ENCODE assay signal across 26 cellular contexts in the genomic region with DNA sequence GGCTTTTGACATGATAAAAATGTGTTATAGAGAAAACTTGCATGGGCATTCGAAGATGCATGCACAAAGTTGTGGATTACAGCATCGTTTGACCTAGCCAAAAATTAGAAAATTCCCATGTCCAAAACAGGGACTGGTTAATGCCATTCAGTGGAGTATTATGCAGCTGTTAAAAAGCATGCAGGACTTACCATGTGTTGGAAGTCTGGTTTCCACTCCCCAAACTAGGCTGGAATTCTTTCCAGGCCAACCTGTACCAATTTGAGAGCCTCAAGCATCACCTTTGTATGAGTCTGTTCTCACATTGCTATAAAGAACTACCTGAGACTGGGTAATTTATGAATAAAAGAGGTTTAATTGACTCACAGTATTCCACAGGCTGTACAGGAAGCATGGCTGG.
"Had no signal": no experiment of that assay in that cellular context is flagged by ENCODE, and none has a peak within 500 bp of the region (broad histone marks: within the 10 kb centered on the region; RNA-seq: fewer than 3 reads in every experiment).

No MANE protein-coding gene starts in this region.

- H3K4me1 ChIP-seq: colonic mucosa, esophagus muscularis mucosa, esophagus squamous epithelium, foreskin keratinocyte, gastrocnemius medialis, gastroesophageal sphincter, heart left ventricle had no signal

- ATAC-seq: effector memory CD8-positive, alpha-beta T cell; esophagus mucosa; foreskin keratinocyte; gastrocnemius medialis; gastroesophageal sphincter; heart left ventricle; heart right ventricle had no signal

- H3K36me3 ChIP-seq: colonic mucosa, esophagus muscularis mucosa, esophagus squamous epithelium, gastrocnemius medialis, gastroesophageal sphincter, heart left ventricle, heart right ventricle had no signal

- DNase-seq: colonic mucosa; cortex of kidney; dorsolateral prefrontal cortex; effector CD4-positive, alpha-beta T cell; effector CD8-positive, alpha-beta T cell; effector memory CD4-positive, alpha-beta T cell; effector memory CD8-positive, alpha-beta T cell; endodermal cell; erythroblast; esophagus squamous epithelium; foreskin keratinocyte; foreskin melanocyte; gastrocnemius medialis; glutamatergic neuron; head of caudate nucleus; heart left ventricle; heart right ventricle had no signal

- H3K4me3 ChIP-seq: colonic mucosa, coronary artery, dorsolateral prefrontal cortex, esophagus muscularis mucosa, esophagus squamous epithelium, gastrocnemius medialis, gastroesophageal sphincter, heart left ventricle, heart right ventricle had no signal

- FAIRE-seq: colon, endometrium, endothelial cell of umbilical vein, frontal cortex had no signal

- H3K9me3 ChIP-seq: colonic mucosa, esophagus muscularis mucosa, esophagus squamous epithelium, gastrocnemius medialis, gastroesophageal sphincter, heart left ventricle, heart right ventricle had no signal

- H3K27me3 ChIP-seq: colonic mucosa, esophagus squamous epithelium, foreskin keratinocyte, gastrocnemius medialis, gastroesophageal sphincter, heart left ventricle, heart right ventricle had no signal

- H3K27ac ChIP-seq: colonic mucosa, dorsolateral prefrontal cortex, epithelial cell of prostate, esophagus muscularis mucosa, esophagus squamous epithelium, foreskin keratinocyte, gastrocnemius medialis, gastroesophageal sphincter, heart left ventricle, heart right ventricle had no signal
